ENCODE assay signal across 16 cellular contexts in genomic region chr3:195834675-195835583, GRCh38. TPM values are rescaled to one million over a fixed set of nuclear protein-coding genes. Genes with fewer than 3 reads are reported as not detected.
A peak's percentile ranks its signal among the peaks of the same experiment; 100 is the strongest.
DNase-seq lines count a peak whose midpoint lies in the region; ATAC-seq, FAIRE-seq and TF ChIP-seq lines count a peak whose summit lies in the region.
"Had no signal": no experiment of that assay in that cellular context is flagged by ENCODE, and none has a peak within 500 bp of the region (broad histone marks: within the 10 kb centered on the region; RNA-seq: fewer than 3 reads in every experiment).

No MANE protein-coding gene starts in this region.

- H2AFZ ChIP-seq in K562 (ENCODE audit: low read depth, low read length), result no peak overlapping the region
- H2AFZ ChIP-seq: GM23248 had no signal

- H3K9me3 ChIP-seq in K562 (replicated peaks; ENCODE audit: control insufficient read depth, insufficient read depth, low read depth, low read length) (no peaks in the 10 kb centered on the region), transverse colon (no peaks in the 10 kb centered on the region)

- H3K36me3 ChIP-seq in K562 (ENCODE audit: control insufficient read depth, insufficient read depth, low read length), result no peaks in the 10 kb centered on the region
- H3K36me3 ChIP-seq in transverse colon, result no peaks in the 10 kb centered on the region

- no peak for DNase-seq in K562 (ENCODE audit: extremely low read depth in 1 of 4, low spot score in 3 of 4)
- no peak for DNase-seq in neural crest cell (ENCODE audit: low read depth, low spot score)
- peak; percentile 67 for DNase-seq in transverse colon
- no peak for DNase-seq in NCI-H2227 (lab: John Stamatoyannopoulos, UW; ENCODE audit: unreplicated experiment)
- no peak for DNase-seq in hepatic stellate cell (ENCODE audit: low spot score)
- DNase-seq in iPS-NIHi7 (ENCODE audit: extremely low spot score), result no peak
- DNase-seq: C1 segment of cervical spinal cord; Calu3; CD4-positive, alpha-beta T cell; DMS 273 treated with DMSO at 0.1 percent for 48 hours; GM23248; H7 had no signal

- H3K4me1 ChIP-seq in K562 (replicated peaks in 1 of 2; ENCODE audit: control insufficient read depth in 2 of 2, insufficient read depth in 2 of 2, low read length in 2 of 2), result peaks cover 5 to 17% of the 10 kb centered on the region in 2 experiments; a peak in 3 of 5 replicates
- peaks cover 0 to 8% (median 6%) of the 10 kb centered on the region in 4 donors for H3K4me1 ChIP-seq in transverse colon

- in situ Hi-C loops in K562 (cut with MboI) (no loop called here), transverse colon (cut with MboI; ENCODE audit: low pct_ligation_motif_present in 1 of 4, low pct_unique_long_range_greater_than_20kb in 1 of 4, low sequenced_read_pairs in 3 of 4) (no loop called here)

- no TSS peak for BruUV-seq in K562 (replicated peaks; lab: Mats Ljungman, UMichigan)

- no peak for FAIRE-seq in K562 (lab: Jason Lieb, UNC)
- FAIRE-seq: A204.1 had no signal

- H3K27me3 ChIP-seq in K562 (ENCODE audit: control insufficient read depth in 2 of 2, insufficient read depth in 2 of 2, low read length in 2 of 2), result peaks cover 3 to 31% of the 10 kb centered on the region in 2 experiments; a peak in 4 of 5 replicates
- no peaks in the 10 kb centered on the region for H3K27me3 ChIP-seq in transverse colon

- H3K9me3 Mint-ChIP-seq in neural crest cell, result no peaks in the 10 kb centered on the region
- H3K9me3 Mint-ChIP-seq: CD4-positive, alpha-beta T cell had no signal

- ATAC-seq in K562 (no peak), esophagus mucosa (peak; percentile 79)

- no peaks in the 10 kb centered on the region for H3K36me3 Mint-ChIP-seq in neural crest cell (ENCODE audit: low read depth)

- CTCF ChIA-PET in K562 (lab: Yijun Ruan, JAX; ENCODE audit: low intra/inter-chr PET ratio), result no interaction called here

- no peak overlapping the region for H3K4me3 Mint-ChIP-seq in neural crest cell
- H3K4me3 Mint-ChIP-seq: B cell; CD4-positive, alpha-beta T cell had no signal

- WGBS in K562 (ENCODE audit: insufficient coverage, low coverage, missing lambda C conversion rate), result 48% methylated on average over 25 of the region's 29 CpGs
- WGBS in transverse colon (ENCODE audit: low coverage in 1 of 2), 2 donors, result 77 to 78% methylated on average over 8 to 29 of the region's 29 CpGs

- peaks cover 2% of the 10 kb centered on the region for H3K27me3 Mint-ChIP-seq in neural crest cell (ENCODE audit: low read depth)
- H3K27me3 Mint-ChIP-seq: CD4-positive, alpha-beta T cell had no signal

- no peak for TF ChIP-seq POLR2A in K562 (conservative IDR thresholded peaks at IDR 0.05)
- TF ChIP-seq POLR2A in transverse colon (IDR thresholded peaks at IDR 0.05), result no peak

- H3K27ac ChIP-seq in K562 (ENCODE audit: extremely low read depth, low read depth, low read length) (no peak overlapping the region), transverse colon (peak overlapping the region in 3 of 4 donors; percentile 21 to 47 (median 41))
- H3K27ac ChIP-seq: GM23248 had no signal

- no peaks in the 10 kb centered on the region for H3K9me1 ChIP-seq in K562 (ENCODE audit: control insufficient read depth, insufficient read depth, low read length)

- TF ChIP-seq EP300 in K562 (IDR thresholded peaks at IDR 0.05; ENCODE audit: low read length) (no peak), transverse colon (IDR thresholded peaks at IDR 0.05; ENCODE audit: low read depth) (no peak)

- H3K4me1 Mint-ChIP-seq in neural crest cell, result peaks cover 18% of the 10 kb centered on the region

- H3K79me2 ChIP-seq in K562 (ENCODE audit: control insufficient read depth, insufficient read depth, low read length), result no peaks in the 10 kb centered on the region

- POLR2A ChIA-PET in K562 (lab: Yijun Ruan, JAX), result interaction anchor here (0.7 kb wide), 2 partner anchors 9 to 16 kb away, joined by 3 to 4 read pairs; no protein-coding TSS in a partner anchor

- TF ChIP-seq RAD21 in K562 (CRISPR knock-in tag; conservative IDR thresholded peaks at IDR 0.05 in 1 of 2, IDR thresholded peaks at IDR 0.05 in 1 of 2), result no peak

- H3K27ac Mint-ChIP-seq in neural crest cell (ENCODE audit: unreplicated experiment), result peak overlapping the region; percentile 27
- H3K27ac Mint-ChIP-seq: B cell; CD4-positive, alpha-beta T cell had no signal

- TF ChIP-seq CTCF in K562 (IDR thresholded peaks at IDR 0.05 in 2 of 3, conservative IDR thresholded peaks at IDR 0.05 in 1 of 3; ENCODE audit: insufficient read depth in 2 of 3, low read depth in 1 of 3, low read length in 3 of 3), result no peak
- TF ChIP-seq CTCF in neural crest cell (conservative IDR thresholded peaks at IDR 0.05), result no peak
- TF ChIP-seq CTCF in transverse colon (IDR thresholded peaks at IDR 0.05), result no peak

- H3K4me3 ChIP-seq in K562, result no peak overlapping the region
- H3K4me3 ChIP-seq in transverse colon, result no peak overlapping the region
- H3K4me3 ChIP-seq: GM23248 had no signal

- no peak overlapping the region for H3K9ac ChIP-seq in K562 (ENCODE audit: insufficient read depth in 1 of 2, low read depth in 2 of 2, low read length in 2 of 2)
- H3K9ac ChIP-seq: GM23248 had no signal

- no peak overlapping the region for H3K4me2 ChIP-seq in K562 (ENCODE audit: insufficient read depth, low read length)

- no peaks in the 10 kb centered on the region for H4K20me1 ChIP-seq in K562 (replicated peaks; ENCODE audit: control insufficient read depth, insufficient read depth, low read length)

- intact Hi-C loops in K562 (cut with micrococcal nuclease) (no loop called here), transverse colon (cut with DNase I; ENCODE audit: low total_unique reads) (no loop called here)

TF ChIP-seq in K562, 482 proteins besides CTCF, POLR2A, EP300 and RAD21:
- no peak for TF ChIP-seq NRF1 (conservative IDR thresholded peaks at IDR 0.05 in 1 of 2, IDR thresholded peaks at IDR 0.05 in 1 of 2)
- no peak for TF ChIP-seq NCOR1 (IDR thresholded peaks at IDR 0.05)
- TF ChIP-seq ZBTB12 (CRISPR knock-in tag; IDR thresholded peaks at IDR 0.05), result no peak
- TF ChIP-seq RBM25 (IDR thresholded peaks at IDR 0.05; ENCODE audit: low read depth, low read length, severe bottlenecking), result peak; percentile 53
- TF ChIP-seq ZNF41 (CRISPR knock-in tag; conservative IDR thresholded peaks at IDR 0.05), result no peak
- TF ChIP-seq CBX1 (IDR thresholded peaks at IDR 0.05; ENCODE audit: low read depth), result 0 out of 2 replicates have a peak, but pooled peaks have one; percentile 47
- no peak for TF ChIP-seq PYGO2 (tag; IDR thresholded peaks at IDR 0.05)
- TF ChIP-seq KDM1A (IDR thresholded peaks at IDR 0.05), result 0 out of 4 replicates have a peak, but pooled peaks of 1 of the 2 experiments have one; percentile 16
- no peak for TF ChIP-seq SP2 (IDR thresholded peaks at IDR 0.05; ENCODE audit: extremely low read depth, low read depth, low read length, poor library complexity, severe bottlenecking)
- TF ChIP-seq MAX (CRISPR knock-in tag; IDR thresholded peaks at IDR 0.05), result no peak
- 0 out of 2 replicates have a peak, but pooled peaks have one; percentile 43 for TF ChIP-seq ADNP (tag; IDR thresholded peaks at IDR 0.05)
- no peak for TF ChIP-seq SP1 (CRISPR knock-in tag; IDR thresholded peaks at IDR 0.05)
- TF ChIP-seq STAT5A (IDR thresholded peaks at IDR 0.05; ENCODE audit: borderline replicate concordance, low read length), result no peak
- TF ChIP-seq GTF2F1 (IDR thresholded peaks at IDR 0.05; ENCODE audit: low read depth, low read length), result no peak
- peak; percentile 56 for TF ChIP-seq ESRRA (IDR thresholded peaks at IDR 0.05; ENCODE audit: borderline replicate concordance, low read depth)
- 0 out of 2 replicates have a peak, but pooled peaks have one; percentile 15 for TF ChIP-seq BCOR (IDR thresholded peaks at IDR 0.05)
- no peak for TF ChIP-seq CAMTA2 (CRISPR knock-in tag; conservative IDR thresholded peaks at IDR 0.05)

RNA-seq across cellular contexts. Expression of gene MUC4, which starts 23.2 kb away (rescaled TPM):
- total RNA-seq in K562 (2011; cell fraction: chromatin; rRNA removed; ENCODE audit: low replicate concordance), result 7.6 and 11.7 TPM in 2 replicates
- total RNA-seq in K562 (2011; cell fraction: nucleolus; rRNA removed), result 3.4 and 4.2 TPM in 2 replicates
- total RNA-seq in K562 (2011; cell fraction: nucleoplasm; rRNA removed), result 6.2 and 17.9 TPM in 2 replicates
- total RNA-seq in K562 (2014; rRNA removed), result 0.12 TPM in 1 of 2 replicates, not detected in the other
- total RNA-seq in K562 (2014; rRNA removed; fragmentation: Illumina TruSeq; extraction: Trizol), result under 0.01 and 0.03 TPM in 2 replicates
- total RNA-seq in K562 (2015; rRNA removed; fragmentation: Illumina TruSeq; extraction: Trizol), result under 0.01 TPM in 1 of 2 replicates, not detected in the other
- total RNA-seq in K562 (2021), result 0.11 and 0.31 TPM in 2 replicates
- polyA plus RNA-seq in K562 (2011; rRNA removed), result 0.11 and 0.21 TPM in 2 replicates
- polyA plus RNA-seq in K562 (2011; cell fraction: cytosol; rRNA removed), result 0.16 and 0.61 TPM in 2 replicates
- polyA plus RNA-seq in K562 (2011; cell fraction: nucleus; rRNA removed), result 1.00 and 2.9 TPM in 2 replicates
- polyA plus RNA-seq in K562 (2012), result 0.22 and 2.0 TPM in 2 replicates
- polyA plus RNA-seq in K562 (2014; fragmentation: Illumina TruSeq; extraction: Trizol), result 0.10 and 0.11 TPM in 2 replicates
- not detected for polyA plus RNA-seq in K562 (2014; fragmentation: Nextera tagmentation; extraction: Ambion mirVana)
- polyA plus RNA-seq in K562 (2014; rRNA removed), result 0.07 TPM in 2 replicates
- 0.33 and 1.0 TPM in 2 replicates for polyA minus RNA-seq in K562 (2011; rRNA and poly(A)+ RNA removed)
- polyA minus RNA-seq in K562 (2011; cell fraction: cytosol; rRNA and poly(A)+ RNA removed), result 0.18 and 1.4 TPM in 2 replicates
- 0.44 and 1.8 TPM in 2 replicates for polyA minus RNA-seq in K562 (2011; cell fraction: nucleus; rRNA and poly(A)+ RNA removed)
- total RNA-seq in esophagus mucosa, result 43.5 TPM
- total RNA-seq in neural crest cell, result not detected in 2 replicates
- 100 to 1,000 TPM; 111 to 354 (median 170) TPM for total RNA-seq in transverse colon
- total RNA-seq: CD4-positive, alpha-beta T cell; Daoy; GM23248 had no signal
- polyA plus RNA-seq: GM23248 had no signal
